Comparison of ENCODE assay signal across 8 cellular contexts in genomic region chr19:48966541-48967345, GRCh38. TPM values are rescaled to one million over a fixed set of nuclear protein-coding genes. Genes with fewer than 3 reads are reported as not detected.
DNase-seq lines count a peak whose midpoint lies in the region; ATAC-seq and TF ChIP-seq lines count a peak whose summit lies in the region.

No MANE protein-coding gene starts in this region.

- peak overlapping the region; percentile 84 to 91 for H3K4me3 ChIP-seq in CD4-positive, alpha-beta memory T cell (ENCODE audit: low read length in 2 of 2)
- H3K4me3 ChIP-seq in Loucy (ENCODE audit: low read length, poor library complexity, severe bottlenecking) (peak overlapping the region; percentile 78), mononuclear cell (ENCODE audit: low read length) (peak overlapping the region; percentile 98)

- H3K36me3 Mint-ChIP-seq in CD4-positive, alpha-beta memory T cell: peaks cover 19 to 39% of the 10 kb centered on the region in 2 donors
- peaks cover 57% of the 10 kb centered on the region for H3K36me3 Mint-ChIP-seq in brain

- H3K4me3 Mint-ChIP-seq in CD4-positive, alpha-beta memory T cell: peak overlapping the region; percentile 93 to 100 (median 96)
- H3K4me3 Mint-ChIP-seq in brain: peak overlapping the region; percentile 95 to 100 (median 99)

- peaks cover 31% of the 10 kb centered on the region for H3K79me2 ChIP-seq in Loucy (ENCODE audit: insufficient read depth, low read length)

- H3K4me1 ChIP-seq in CD4-positive, alpha-beta memory T cell (ENCODE audit: insufficient read depth, low read length): peaks cover 49% of the 10 kb centered on the region
- H3K4me1 ChIP-seq in Loucy (ENCODE audit: insufficient read depth, low read length, poor library complexity, severe bottlenecking): peaks cover 32% of the 10 kb centered on the region
- peaks cover 68% of the 10 kb centered on the region for H3K4me1 ChIP-seq in mononuclear cell (ENCODE audit: insufficient read depth, low read length)

- peaks cover 17% of the 10 kb centered on the region for H3K36me3 ChIP-seq in CD4-positive, alpha-beta memory T cell (ENCODE audit: insufficient read depth, low read length)
- H3K36me3 ChIP-seq in Loucy (ENCODE audit: insufficient read depth, low read length): peaks cover 6% of the 10 kb centered on the region; the same call in 1 of the 2 replicates

- TF ChIP-seq CTCF in Loucy (conservative IDR thresholded peaks at IDR 0.05; ENCODE audit: low read length) (no peak), brain (conservative IDR thresholded peaks at IDR 0.05) (no peak)

- H3K9me2 ChIP-seq in Loucy (replicated peaks; ENCODE audit: low read depth, low read length): no peaks in the 10 kb centered on the region

- peak overlapping the region in 6 of 7 donors; percentile 5 to 98 (median 96) for H3K27ac Mint-ChIP-seq in CD4-positive, alpha-beta memory T cell
- peak overlapping the region; percentile 57 to 100 (median 99) for H3K27ac Mint-ChIP-seq in brain

- intact Hi-C loops in CD4-positive, alpha-beta memory T cell (cut with micrococcal nuclease): loop anchor here (5.0 kb wide), 1 partner anchor 319 kb away; the partner anchor contains the start of gene CA11

- POLR2A ChIA-PET in CD4-positive, alpha-beta memory T cell (lab: Charles Lee; ENCODE audit: partially characterized antibody): interaction anchor here (0.9 to 5.6 kb wide), 21 partner anchors 8 to 962 kb away, joined by 3 to 134 read pairs (median 5); partner anchors contain the start of genes ATF5, BAX, DHDH and GYS1

- H3F3A ChIP-seq in Loucy (ENCODE audit: low read depth): no peaks in the 10 kb centered on the region

- H3K4me1 Mint-ChIP-seq in CD4-positive, alpha-beta memory T cell: peaks cover 33 to 64% (median 48%) of the 10 kb centered on the region in 4 donors
- H3K4me1 Mint-ChIP-seq in brain: peaks cover 62% of the 10 kb centered on the region

- DNase-seq in CD4-positive, alpha-beta memory T cell: no peak
- no peak for DNase-seq in activated effector memory CD4-positive, alpha-beta T cell treated with Interleukin-2 at 50 U/mL for 16 hours
- no peak for DNase-seq in NCI-H774 (lab: John Stamatoyannopoulos, UW)
- DNase-seq in stimulated activated CD4-positive, alpha-beta T cell treated with anti-CD3 and anti-CD28 coated beads, Interleukin-1b, Interleukin-23, amount 100 ng/mL, for 48 hours: no peak

- H3K9me3 ChIP-seq in CD4-positive, alpha-beta memory T cell (ENCODE audit: control insufficient read depth in 1 of 2, low read length in 2 of 2): no peaks in the 10 kb centered on the region
- H3K9me3 ChIP-seq in Loucy (ENCODE audit: insufficient read depth, low read depth, low read length) (no peaks in the 10 kb centered on the region), mononuclear cell (ENCODE audit: low read depth, low read length) (no peaks in the 10 kb centered on the region)

- H3K27ac ChIP-seq in CD4-positive, alpha-beta memory T cell (ENCODE audit: low read depth, low read length): peak overlapping the region; percentile 64

- no peak for ATAC-seq in GM21381 (IDR thresholded peaks at IDR 0.05; ENCODE audit: unreplicated experiment)

- peak overlapping the region; percentile 91 for H3K4me2 ChIP-seq in Loucy (ENCODE audit: low read depth, low read length, poor library complexity, severe bottlenecking)

- H3K27me3 Mint-ChIP-seq in CD4-positive, alpha-beta memory T cell: no peaks in the 10 kb centered on the region
- peaks cover 17% of the 10 kb centered on the region for H3K27me3 Mint-ChIP-seq in brain

- H4K20me1 ChIP-seq in Loucy (ENCODE audit: insufficient read depth, low read length, poor library complexity, severe bottlenecking): peaks cover 13% of the 10 kb centered on the region

- no peaks in the 10 kb centered on the region for H3K9me3 Mint-ChIP-seq in CD4-positive, alpha-beta memory T cell
- H3K9me3 Mint-ChIP-seq in brain: peaks cover 0 to 7% (median 0%) of the 10 kb centered on the region in 5 experiments

- no peak overlapping the region for H2AFZ ChIP-seq in Loucy (ENCODE audit: low read length)

- CTCF ChIA-PET in CD4-positive, alpha-beta memory T cell (lab: Charles Lee; ENCODE audit: partially characterized antibody): interaction anchor here (0.8 to 5.4 kb wide), 10 partner anchors 12 to 179 kb away, joined by 3 to 50 read pairs (median 4); partner anchors contain the start of genes GYS1, HSD17B14 and RUVBL2

- no peaks in the 10 kb centered on the region for H3K27me3 ChIP-seq in CD4-positive, alpha-beta memory T cell (ENCODE audit: insufficient read depth, low read length)
- H3K27me3 ChIP-seq in Loucy (ENCODE audit: insufficient read depth, low read length, poor library complexity, severe bottlenecking): no peaks in the 10 kb centered on the region
- no peaks in the 10 kb centered on the region for H3K27me3 ChIP-seq in mononuclear cell (ENCODE audit: insufficient read depth, low read length)

- H3K9ac ChIP-seq in Loucy (ENCODE audit: low read depth, low read length, poor library complexity, severe bottlenecking): peak overlapping the region; percentile 88

RNA-seq across cellular contexts. Expression of gene FTL, which starts 1.6 kb away (rescaled TPM):
- total RNA-seq in CD4-positive, alpha-beta memory T cell: 1,000 to 10,000 TPM; 1,304 to 1,371 TPM
- 1,000 to 10,000 TPM; 3,537 to 4,474 TPM for polyA plus RNA-seq in CD4-positive, alpha-beta memory T cell
- 3,022 TPM for polyA plus RNA-seq in brain (ENCODE audit: insufficient read depth, low read depth, low replicate concordance)
- 2,689 TPM for total RNA-seq in mononuclear cell

RNA-seq across cellular contexts. Expression of gene BAX, which starts 12.1 kb away (rescaled TPM):
- 100 to 1,000 TPM; 173 to 183 TPM for total RNA-seq in CD4-positive, alpha-beta memory T cell
- 10 to 100 TPM; 56.5 to 66.8 TPM for polyA plus RNA-seq in CD4-positive, alpha-beta memory T cell
- 141 TPM for polyA plus RNA-seq in brain (ENCODE audit: insufficient read depth, low read depth, low replicate concordance)
- total RNA-seq in mononuclear cell: 26.6 TPM

RNA-seq across cellular contexts. Expression of gene GYS1, which starts 26.4 kb away (rescaled TPM):
- 10 to 100 TPM; 56.2 to 56.4 TPM for total RNA-seq in CD4-positive, alpha-beta memory T cell
- 10 to 100 TPM; 30.6 to 31.4 TPM for polyA plus RNA-seq in CD4-positive, alpha-beta memory T cell
- polyA plus RNA-seq in brain (ENCODE audit: insufficient read depth, low read depth, low replicate concordance): 21.8 TPM
- 10.0 TPM for total RNA-seq in mononuclear cell

RNA-seq across cellular contexts. Expression of gene RUVBL2, which starts 26.9 kb away (rescaled TPM):
- total RNA-seq in CD4-positive, alpha-beta memory T cell: 10 to 100 TPM; 27.9 to 28.5 TPM
- polyA plus RNA-seq in CD4-positive, alpha-beta memory T cell: 10 to 100 TPM; 48.6 to 51.9 TPM
- 166 TPM for polyA plus RNA-seq in brain (ENCODE audit: insufficient read depth, low read depth, low replicate concordance)
- 19.9 TPM for total RNA-seq in mononuclear cell

RNA-seq across cellular contexts. Expression of gene DHDH, which starts 33.2 kb away (rescaled TPM):
- 1 to 10 TPM; 1.2 to 1.6 TPM for total RNA-seq in CD4-positive, alpha-beta memory T cell
- 1 to 10 TPM in 1 of 2 donors, under 1 TPM in 1; 0.60 to 1.2 TPM for polyA plus RNA-seq in CD4-positive, alpha-beta memory T cell
- polyA plus RNA-seq in brain (ENCODE audit: insufficient read depth, low read depth, low replicate concordance): 1.4 TPM
- 0.21 TPM for total RNA-seq in mononuclear cell
